In the genomic region with DNA sequence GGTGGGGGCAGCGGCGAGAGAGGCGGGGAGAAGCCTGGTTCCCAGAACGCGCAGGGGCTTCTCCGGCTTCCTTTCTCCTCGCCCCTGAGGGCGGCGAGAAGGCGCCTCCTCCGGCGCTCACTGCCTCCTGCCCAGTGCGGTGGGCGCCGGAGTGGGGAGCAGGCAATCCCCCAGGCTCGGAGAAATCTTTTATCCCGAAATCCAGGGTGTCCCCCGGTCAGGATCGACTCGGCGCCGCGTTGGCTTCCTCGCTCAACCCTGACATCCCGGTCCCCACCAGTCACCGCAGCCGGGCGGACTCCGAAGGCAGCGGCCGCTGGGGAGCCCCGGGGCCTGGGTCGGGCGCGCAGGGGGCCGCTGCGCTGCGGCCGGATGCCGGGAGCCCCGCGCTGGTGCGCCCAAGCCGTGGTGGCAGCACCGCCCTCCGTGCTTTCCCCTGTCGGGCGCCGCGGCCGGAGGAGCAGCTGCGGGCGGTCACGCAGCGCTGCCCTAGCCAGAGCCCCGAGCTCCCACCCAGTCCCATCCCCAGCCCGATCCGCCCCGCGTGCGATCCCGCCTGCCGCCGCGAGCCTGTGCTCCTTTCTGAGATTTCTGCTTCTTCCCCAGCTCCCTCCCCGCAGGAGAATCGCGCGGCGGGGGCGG, we compare ENCODE assay signal across 9 cellular contexts. TPM values are rescaled to one million over a fixed set of nuclear protein-coding genes. Genes with fewer than 3 reads are reported as not detected.
DNase-seq lines count a peak whose midpoint lies in the region; ATAC-seq and TF ChIP-seq lines count a peak whose summit lies in the region.
"Had no signal": no experiment of that assay in that cellular context is flagged by ENCODE, and none has a peak within 500 bp of the region (broad histone marks: within the 10 kb centered on the region; RNA-seq: fewer than 3 reads in every experiment).

No MANE protein-coding gene starts in this region.

- H4K8ac ChIP-seq in neuronal stem cell (ENCODE audit: low read depth, low read length) = no peak overlapping the region

- no peak overlapping the region for H2BK5ac ChIP-seq in neuronal stem cell (ENCODE audit: low read length)

- H3K4me1 ChIP-seq in Caco-2 (peaks cover 3% of the 10 kb centered on the region; the same call in 1 of the 2 replicates), neuronal stem cell (ENCODE audit: control insufficient read depth in 2 of 2, insufficient read depth in 1 of 2, low read depth in 1 of 2, low read length in 2 of 2) (peaks cover 2 to 5% of the 10 kb centered on the region in 2 donors)

- H3K79me1 ChIP-seq in neuronal stem cell (ENCODE audit: low read depth, low read length) = no peaks in the 10 kb centered on the region

- BruUV-seq in Caco-2 (replicated peaks; lab: Mats Ljungman, UMichigan) = no TSS peak

- H3K14ac ChIP-seq in neuronal stem cell (ENCODE audit: low read length) = no peak overlapping the region

- no peak overlapping the region for H4K91ac ChIP-seq in neuronal stem cell (ENCODE audit: low read depth, low read length, poor library complexity)

- peak overlapping the region; percentile 56 for H2BK15ac ChIP-seq in neuronal stem cell (ENCODE audit: low read length)

- POLR2A ChIA-PET in Caco-2 (lab: Charles Lee) = no interaction called here

- H3K4ac ChIP-seq in neuronal stem cell (ENCODE audit: low read length) = no peak overlapping the region

- H2AK5ac ChIP-seq in neuronal stem cell (ENCODE audit: low read depth, low read length) = no peak overlapping the region

- no peaks in the 10 kb centered on the region; the same call in 1 of the 2 replicates for H3K9me3 ChIP-seq in Caco-2
- H3K9me3 ChIP-seq in neuronal stem cell (replicated peaks in 1 of 2; ENCODE audit: control insufficient read depth in 2 of 2, insufficient read depth in 1 of 2, low read depth in 1 of 2, low read length in 2 of 2) = peaks cover 0 to 2% of the 10 kb centered on the region in 2 donors

- H3K4me2 ChIP-seq in neuronal stem cell (ENCODE audit: insufficient read depth, low read length, poor library complexity, severe bottlenecking) = peak overlapping the region; percentile 99

- peaks cover 6% of the 10 kb centered on the region for H3K4me1 Mint-ChIP-seq in Caco-2 (ENCODE audit: low read depth, unreplicated experiment)

- H2BK120ac ChIP-seq in neuronal stem cell (ENCODE audit: low read depth, low read length) = no peak overlapping the region

- no peaks in the 10 kb centered on the region for H3K36me3 Mint-ChIP-seq in Caco-2 (ENCODE audit: insufficient read depth, unreplicated experiment)

- TF ChIP-seq CTCF in Caco-2 (IDR thresholded peaks at IDR 0.05; ENCODE audit: insufficient read depth in 1 of 2, low read depth in 1 of 2, low read length in 1 of 2, severe bottlenecking in 1 of 2, unreplicated experiment in 1 of 2) (no peak), epithelial cell of proximal tubule (conservative IDR thresholded peaks at IDR 0.05; ENCODE audit: low read depth, low read length) (no peak)

- WGBS in neuronal stem cell (ENCODE audit: extremely low coverage in 2 of 2, insufficient read length in 2 of 2, insufficient replicate concordance in 1 of 2), 2 donors = no CpG with 5 or more reads among the region's 71 CpGs

- H2AFZ ChIP-seq in neuronal stem cell (ENCODE audit: low read length) = peak overlapping the region; percentile 84

- no peak overlapping the region for H3K23ac ChIP-seq in neuronal stem cell (ENCODE audit: low read depth, low read length, poor library complexity)

- H3K4me3 Mint-ChIP-seq in Caco-2 (ENCODE audit: unreplicated experiment) = peak overlapping the region; percentile 40

- no peaks in the 10 kb centered on the region for H3K36me3 ChIP-seq in Caco-2 (ENCODE audit: control insufficient read depth, insufficient read depth, low read length)
- H3K36me3 ChIP-seq in neuronal stem cell (replicated peaks in 1 of 2; ENCODE audit: control insufficient read depth in 2 of 2, insufficient read depth in 2 of 2, low read length in 2 of 2) = no peaks in the 10 kb centered on the region

- peaks cover 24% of the 10 kb centered on the region for H3K27me3 Mint-ChIP-seq in Caco-2 (ENCODE audit: insufficient read depth, unreplicated experiment)

- CTCF ChIA-PET in Caco-2 (lab: Charles Lee) = no interaction called here

- peak overlapping the region; percentile 75 for H3K18ac ChIP-seq in neuronal stem cell (ENCODE audit: low read length)

- ATAC-seq in HG03159 (IDR thresholded peaks at IDR 0.05; ENCODE audit: unreplicated experiment) (peak; percentile 8), HG03135 (IDR thresholded peaks at IDR 0.05; ENCODE audit: unreplicated experiment) (no peak)

- intact Hi-C loops in Caco-2 (cut with micrococcal nuclease; ENCODE audit: unreplicated experiment) = no loop called here

- no peak overlapping the region for H2BK12ac ChIP-seq in neuronal stem cell (ENCODE audit: low read length)

- DNase-seq in Caco-2 = no peak
- DNase-seq in epithelial cell of proximal tubule (ENCODE audit: low read depth) = no peak
- no peak for DNase-seq in neuronal stem cell (ENCODE audit: low spot score)
- DNase-seq in T-helper 2 cell = no peak
- DNase-seq in ureter (ENCODE audit: low spot score) = no peak
- DNase-seq in KG1 (lab: John Stamatoyannopoulos, UW) = no peak
- DNase-seq: central memory CD4-positive, alpha-beta T cell had no signal

- no peak overlapping the region for H3K27ac Mint-ChIP-seq in Caco-2 (ENCODE audit: unreplicated experiment)

- peaks cover 4% of the 10 kb centered on the region for H3K27me3 ChIP-seq in Caco-2 (replicated peaks; ENCODE audit: control insufficient read depth, insufficient read depth, low read length)
- H3K27me3 ChIP-seq in neuronal stem cell (ENCODE audit: control insufficient read depth in 3 of 3, insufficient read depth in 3 of 3, low read depth in 1 of 3, low read length in 3 of 3) = peaks cover 12 to 75% (median 57%) of the 10 kb centered on the region in 3 experiments

- no peak overlapping the region for H3K27ac ChIP-seq in neuronal stem cell (replicated peaks; ENCODE audit: low read length)

- peaks cover 3% of the 10 kb centered on the region for H3K9me3 Mint-ChIP-seq in Caco-2 (ENCODE audit: unreplicated experiment)

- H3K4me3 ChIP-seq in Caco-2 (ENCODE audit: low read depth, low read length) (peak overlapping the region; percentile 25), epithelial cell of proximal tubule (ENCODE audit: low read depth, low read length) (peak overlapping the region; percentile 71), neuronal stem cell (ENCODE audit: low read length in 2 of 2) (peak overlapping the region; percentile 22 to 80)

- peak overlapping the region; percentile 74 for H3K9ac ChIP-seq in neuronal stem cell (ENCODE audit: low read depth, low read length, poor library complexity)

RNA-seq across cellular contexts. Expression of gene CACNA2D3, which starts 0.8 kb away (rescaled TPM):
- total RNA-seq in Caco-2 (2022) (0.39 TPM in 1 of 2 replicates, not detected in the other), epithelial cell of proximal tubule (0.14 and 1.3 TPM in 2 replicates), ureter (8.3 TPM)
- polyA plus RNA-seq in neuronal stem cell (2013, experiment 1 of 2) = 0.03 TPM
- polyA plus RNA-seq in neuronal stem cell (2013, experiment 2 of 2) = 0.03 TPM
